In the genomic region with DNA sequence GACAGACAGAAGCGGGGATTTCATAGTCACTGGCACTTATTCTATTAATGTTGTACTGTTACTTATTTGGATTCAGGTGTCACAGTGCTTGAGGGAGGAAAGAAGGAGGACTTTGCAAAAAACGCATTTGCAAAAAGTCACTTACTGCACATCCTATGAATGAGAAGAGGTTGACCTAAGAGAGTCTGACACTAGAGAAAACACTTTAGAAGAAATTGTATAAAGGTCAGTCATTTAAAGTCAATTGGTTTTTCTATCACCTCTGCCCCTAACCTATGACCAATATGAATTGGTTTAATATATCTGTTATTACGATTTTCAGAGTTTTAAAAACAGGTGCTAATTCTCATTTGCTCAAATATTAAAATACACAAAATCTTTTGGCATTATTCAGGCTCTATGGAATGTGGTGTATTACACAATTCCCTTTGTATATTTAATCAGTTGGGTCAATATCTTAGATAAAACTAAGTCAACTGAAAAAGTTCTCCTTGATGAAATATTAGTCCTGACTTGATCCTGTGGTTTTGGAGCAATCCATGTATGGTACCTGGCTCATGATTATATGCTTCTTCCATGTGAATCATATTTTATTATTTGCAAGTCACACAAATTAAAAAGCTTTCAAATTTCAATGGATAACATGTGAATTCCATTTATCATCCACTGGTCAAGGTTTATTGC, we compare ENCODE assay signal across 18 cellular contexts.
"Had no signal": no experiment of that assay in that cellular context is flagged by ENCODE, and none has a peak within 500 bp of the region (broad histone marks: within the 10 kb centered on the region; RNA-seq: fewer than 3 reads in every experiment).

No MANE protein-coding gene starts in this region.

- H3K9me3 ChIP-seq: gastrocnemius medialis, heart right ventricle, ovary, tibial artery, vagina had no signal

- H3K36me3 Mint-ChIP-seq: activated CD8-positive, alpha-beta memory T cell treated with anti-CD3 and anti-CD28 coated beads, Interleukin-2, amount 10 ng/mL, durations not matched to agents 7 days and 5 days; activated naive CD4-positive, alpha-beta T cell treated with anti-CD3 and anti-CD28 coated beads, Interleukin-2, amount 50 U/mL, for 72 hours; stimulated activated effector memory CD8-positive, alpha-beta T cell treated with anti-CD3 and anti-CD28 coated beads, Interleukin-12 subunit alpha, Interleukin-12 subunit beta, amount 100 ng/mL, for 72 hours had no signal

- DNase-seq: activated CD4-positive, alpha-beta T cell treated with anti-CD3 and anti-CD28 coated beads, Interleukin-2, amount 50 U/mL, for 4 hours; activated CD4-positive, CD25-positive, alpha-beta regulatory T cell treated with anti-CD3 and anti-CD28 coated beads, Interleukin-2, amount 50 U/mL, for 72 hours; activated CD8-positive, alpha-beta memory T cell treated with anti-CD3 and anti-CD28 coated beads, Interleukin-2, amount 10 ng/mL, durations not matched to agents 7 days and 5 days; activated effector memory CD4-positive, alpha-beta T cell treated with anti-CD3 and anti-CD28 coated beads, Interleukin-2, amount 50 U/mL, for 16 hours; activated T-cell treated with anti-CD3 and anti-CD28 coated beads, Interleukin-2, amount 50 U/mL, for 24 hours; anterior cingulate cortex; gastrocnemius medialis; heart right ventricle; kidney; ovary; retina; T-helper 9 cell; tibial artery had no signal

- H3K27me3 Mint-ChIP-seq: activated CD8-positive, alpha-beta memory T cell treated with anti-CD3 and anti-CD28 coated beads, Interleukin-2, amount 10 ng/mL, durations not matched to agents 7 days and 5 days; activated T-cell treated with anti-CD3 and anti-CD28 coated beads, Interleukin-2, amount 50 U/mL, for 24 hours had no signal

- H3K36me3 ChIP-seq: gastrocnemius medialis, heart right ventricle, ovary, tibial artery, vagina had no signal

- H3K4me3 Mint-ChIP-seq: activated CD8-positive, alpha-beta memory T cell treated with anti-CD3 and anti-CD28 coated beads, Interleukin-2, amount 10 ng/mL, durations not matched to agents 7 days and 5 days; activated T-cell treated with anti-CD3 and anti-CD28 coated beads, Interleukin-2, amount 50 U/mL, for 24 hours; neural crest cell; stimulated activated effector memory CD8-positive, alpha-beta T cell treated with anti-CD3 and anti-CD28 coated beads, Interleukin-12 subunit alpha, Interleukin-12 subunit beta, amount 100 ng/mL, for 72 hours had no signal

- H3K27ac Mint-ChIP-seq: activated CD8-positive, alpha-beta memory T cell treated with anti-CD3 and anti-CD28 coated beads, Interleukin-2, amount 10 ng/mL, durations not matched to agents 7 days and 5 days; activated naive CD4-positive, alpha-beta T cell treated with anti-CD3 and anti-CD28 coated beads, Interleukin-2, amount 50 U/mL, for 72 hours; activated T-cell treated with anti-CD3 and anti-CD28 coated beads, Interleukin-2, amount 50 U/mL, for 24 hours; stimulated activated effector memory CD8-positive, alpha-beta T cell treated with anti-CD3 and anti-CD28 coated beads, Interleukin-12 subunit alpha, Interleukin-12 subunit beta, amount 100 ng/mL, for 72 hours had no signal

- H3K4me2 ChIP-seq: smooth muscle cell had no signal

- H3K4me3 ChIP-seq: gastrocnemius medialis, heart right ventricle, ovary, smooth muscle cell, tibial artery, vagina had no signal

- H3K27me3 ChIP-seq: gastrocnemius medialis, heart right ventricle, tibial artery, vagina had no signal

- H3K4me1 Mint-ChIP-seq: activated CD8-positive, alpha-beta memory T cell treated with anti-CD3 and anti-CD28 coated beads, Interleukin-2, amount 10 ng/mL, durations not matched to agents 7 days and 5 days; stimulated activated effector memory CD8-positive, alpha-beta T cell treated with anti-CD3 and anti-CD28 coated beads, Interleukin-12 subunit alpha, Interleukin-12 subunit beta, amount 100 ng/mL, for 72 hours had no signal

- FAIRE-seq: kidney had no signal

- ATAC-seq: activated CD8-positive, alpha-beta memory T cell treated with anti-CD3 and anti-CD28 coated beads, Interleukin-2, amount 10 ng/mL, durations not matched to agents 7 days and 5 days; activated naive CD4-positive, alpha-beta T cell treated with anti-CD3 and anti-CD28 coated beads, Interleukin-2, amount 50 U/mL, for 72 hours; gastrocnemius medialis; stimulated activated effector memory CD8-positive, alpha-beta T cell treated with anti-CD3 and anti-CD28 coated beads, Interleukin-12 subunit alpha, Interleukin-12 subunit beta, amount 100 ng/mL, for 72 hours had no signal

- H3K27ac ChIP-seq: gastrocnemius medialis, heart right ventricle, ovary, tibial artery, vagina had no signal

- H3K4me1 ChIP-seq: gastrocnemius medialis, tibial artery, vagina had no signal
